21 cellular contexts compared by ENCODE assay signal in genomic region chr5:147474140-147474539, GRCh38. TPM values are rescaled to one million over a fixed set of nuclear protein-coding genes. Genes with fewer than 3 reads are reported as not detected.
DNase-seq lines count a peak whose midpoint lies in the region; ATAC-seq and TF ChIP-seq lines count a peak whose summit lies in the region.
"Had no signal": no experiment of that assay in that cellular context is flagged by ENCODE, and none has a peak within 500 bp of the region (broad histone marks: within the 10 kb centered on the region; RNA-seq: fewer than 3 reads in every experiment).

No MANE protein-coding gene starts in this region.

- intact Hi-C loops in uterus (cut with DNase I; ENCODE audit: low total_unique reads) = no loop called here

- peak; percentile 10 for DNase-seq in NCI-H146 treated with DMSO at 0.1 percent for 48 hours (lab: John Stamatoyannopoulos, UW; ENCODE audit: unreplicated experiment)
- DNase-seq in NCI-H146 (lab: John Stamatoyannopoulos, UW) = no peak
- DNase-seq in NCI-H1930 (lab: John Stamatoyannopoulos, UW) = peak; percentile 75 to 81
- DNase-seq in NCI-H69 (lab: John Stamatoyannopoulos, UW) = peak; percentile 43
- no peak for DNase-seq in uterus
- DNase-seq in COLO829 (ENCODE audit: low spot score) = no peak
- DNase-seq in activated naive CD8-positive, alpha-beta T cell treated with anti-CD3 and anti-CD28 coated beads, Interleukin-2, amount 50 U/mL, for 24 hours = no peak
- DNase-seq: 8988T; CD8-positive, alpha-beta T cell; COR-L47; DMS 273 treated with DMSO at 0.1 percent for 48 hours; DMS53; DND-41; EL; GOT3; H7; HFFc6 had no signal

- H3K4me1 Mint-ChIP-seq in activated naive CD8-positive, alpha-beta T cell treated with anti-CD3 and anti-CD28 coated beads, Interleukin-2, amount 50 U/mL, for 24 hours = no peaks in the 10 kb centered on the region

- no peaks in the 10 kb centered on the region for H3K9me3 Mint-ChIP-seq in activated naive CD8-positive, alpha-beta T cell treated with anti-CD3 and anti-CD28 coated beads, Interleukin-2, amount 50 U/mL, for 24 hours
- H3K9me3 Mint-ChIP-seq: CD8-positive, alpha-beta T cell; HFFc6 had no signal

- H3K9me3 ChIP-seq in uterus = no peaks in the 10 kb centered on the region
- H3K9me3 ChIP-seq: BLaER1 treated with 17β-estradiol and CSF1 and Interleukin-3, amounts not matched to agents 10 nM and 100 nM had no signal

- TF ChIP-seq POLR2A in uterus (IDR thresholded peaks at IDR 0.05) = no peak

- no peaks in the 10 kb centered on the region for H3K36me3 ChIP-seq in uterus
- H3K36me3 ChIP-seq: BLaER1 treated with 17β-estradiol and CSF1 and Interleukin-3, amounts not matched to agents 10 nM and 100 nM had no signal

- H3K27ac ChIP-seq in uterus = peak overlapping the region; percentile 52 to 60
- H3K27ac ChIP-seq: BLaER1 treated with 17β-estradiol and CSF1 and Interleukin-3, amounts not matched to agents 10 nM and 100 nM; HL-60 had no signal

- no peak overlapping the region for H3K4me3 Mint-ChIP-seq in activated naive CD8-positive, alpha-beta T cell treated with anti-CD3 and anti-CD28 coated beads, Interleukin-2, amount 50 U/mL, for 24 hours
- H3K4me3 Mint-ChIP-seq: CD8-positive, alpha-beta T cell; HFFc6 had no signal

- no peaks in the 10 kb centered on the region for H3K36me3 Mint-ChIP-seq in activated naive CD8-positive, alpha-beta T cell treated with anti-CD3 and anti-CD28 coated beads, Interleukin-2, amount 50 U/mL, for 24 hours (ENCODE audit: low read depth)
- H3K36me3 Mint-ChIP-seq: CD8-positive, alpha-beta T cell had no signal

- H3K27me3 Mint-ChIP-seq in activated naive CD8-positive, alpha-beta T cell treated with anti-CD3 and anti-CD28 coated beads, Interleukin-2, amount 50 U/mL, for 24 hours = peaks cover 19% of the 10 kb centered on the region

- TF ChIP-seq CTCF in uterus (IDR thresholded peaks at IDR 0.05) = no peak

- no peaks in the 10 kb centered on the region for H3K27me3 ChIP-seq in uterus

- H3K27ac Mint-ChIP-seq in activated naive CD8-positive, alpha-beta T cell treated with anti-CD3 and anti-CD28 coated beads, Interleukin-2, amount 50 U/mL, for 24 hours = no peak overlapping the region
- H3K27ac Mint-ChIP-seq: CD8-positive, alpha-beta T cell; HFFc6 had no signal

- H3K4me1 ChIP-seq in uterus = no peaks in the 10 kb centered on the region

- no peak for ATAC-seq in activated naive CD8-positive, alpha-beta T cell treated with anti-CD3 and anti-CD28 coated beads, Interleukin-2, amount 50 U/mL, for 24 hours
- ATAC-seq: CD8-positive, alpha-beta T cell; GM12878; HCT116 had no signal

- H3K4me3 ChIP-seq in uterus = no peak overlapping the region
- H3K4me3 ChIP-seq: BLaER1 treated with 17β-estradiol and CSF1 and Interleukin-3, amounts not matched to agents 10 nM and 100 nM; GM12878 had no signal

RNA-seq across cellular contexts. Expression of gene DPYSL3, which starts 35.7 kb away (rescaled TPM):
- total RNA-seq in uterus = 100 to 1,000 TPM; 121 to 213 (median 168) TPM
- total RNA-seq: CD8-positive, alpha-beta T cell had no signal

Comparison
In these comparisons a context has a peak if more than half of its experiments do, and no peak if none do; other contexts are left out.
1. DNase-seq: peak in NCI-H146 treated with DMSO at 0.1 percent for 48 hours (single experiment), NCI-H1930 (2 of 2) and NCI-H69 (single experiment); none in NCI-H146 (single experiment), uterus (0 of 2), COLO829 (single experiment) and activated naive CD8-positive, alpha-beta T cell treated with anti-CD3 and anti-CD28 coated beads, Interleukin-2, amount 50 U/mL, for 24 hours (single experiment).